ENCODE assay signal across 1 cellular context in the genomic region with DNA sequence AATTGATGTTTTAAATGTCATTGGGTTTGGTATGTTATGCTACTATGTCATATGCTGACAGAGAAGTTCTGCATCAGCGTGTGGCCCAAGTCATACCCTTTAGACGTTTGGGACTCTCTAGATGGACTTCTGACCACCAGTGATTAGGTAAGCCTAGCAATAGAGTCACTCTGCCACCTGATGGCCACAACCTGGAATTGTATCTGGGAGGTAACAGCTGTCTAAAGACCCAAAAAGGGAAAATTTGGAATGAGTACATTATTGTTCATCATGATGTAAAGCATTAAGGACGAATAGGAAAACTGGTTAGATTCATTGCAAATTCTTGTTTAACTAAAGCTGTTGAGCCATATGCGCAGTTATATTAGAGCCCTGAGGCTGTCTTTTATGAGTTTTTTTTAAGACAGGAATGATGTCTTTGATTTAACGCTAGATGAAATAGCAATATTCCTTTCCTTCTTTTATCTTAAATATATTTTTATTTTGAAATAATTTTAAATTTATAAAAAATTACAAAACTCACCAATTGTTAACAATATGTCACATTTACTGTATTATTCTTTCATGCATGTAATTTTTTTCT.
TF ChIP-seq lines count a peak whose summit lies in the region.

No MANE protein-coding gene starts in this region.

TF ChIP-seq in H1, 55 proteins besides CTCF, POLR2A, EP300 and RAD21 (continued from another document):
- TF ChIP-seq, protein P1, sequence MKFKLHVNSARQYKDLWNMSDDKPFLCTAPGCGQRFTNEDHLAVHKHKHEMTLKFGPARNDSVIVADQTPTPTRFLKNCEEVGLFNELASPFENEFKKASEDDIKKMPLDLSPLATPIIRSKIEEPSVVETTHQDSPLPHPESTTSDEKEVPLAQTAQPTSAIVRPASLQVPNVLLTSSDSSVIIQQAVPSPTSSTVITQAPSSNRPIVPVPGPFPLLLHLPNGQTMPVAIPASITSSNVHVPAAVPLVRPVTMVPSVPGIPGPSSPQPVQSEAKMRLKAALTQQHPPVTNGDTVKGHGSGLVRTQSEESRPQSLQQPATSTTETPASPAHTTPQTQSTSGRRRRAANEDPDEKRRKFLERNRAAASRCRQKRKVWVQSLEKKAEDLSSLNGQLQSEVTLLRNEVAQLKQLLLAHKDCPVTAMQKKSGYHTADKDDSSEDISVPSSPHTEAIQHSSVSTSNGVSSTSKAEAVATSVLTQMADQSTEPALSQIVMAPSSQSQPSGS (IDR thresholded peaks at IDR 0.05; ENCODE audit: low read length), result no peak
